8 cellular contexts compared by ENCODE assay signal in the genomic region with DNA sequence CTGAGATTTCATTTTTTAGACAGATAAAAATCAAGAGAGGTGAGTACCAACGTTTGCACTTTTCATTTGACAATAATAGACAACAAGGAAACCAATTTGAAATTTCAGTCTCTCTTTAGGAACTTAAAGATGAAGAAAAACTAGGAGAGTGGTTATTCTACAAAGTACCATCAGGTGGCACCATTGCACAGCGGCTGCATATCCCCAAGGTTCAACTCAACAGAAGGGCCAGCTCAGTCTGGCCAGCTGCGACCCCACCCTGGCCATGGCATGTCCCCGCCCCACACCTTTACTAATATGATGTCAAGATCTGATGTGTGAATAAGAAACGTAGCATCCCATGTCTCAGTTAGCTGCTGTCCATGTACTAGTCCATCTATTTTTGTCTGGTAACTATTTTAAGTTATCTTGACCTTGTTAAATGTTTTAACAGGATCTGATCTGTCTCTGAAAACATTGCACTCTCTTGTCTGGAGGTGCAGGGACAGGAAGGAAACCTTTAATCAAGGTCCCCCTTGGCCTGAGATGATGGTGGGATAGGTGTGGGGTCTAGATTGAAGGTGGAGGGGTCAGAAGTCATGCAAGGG. TPM values are rescaled to one million over a fixed set of nuclear protein-coding genes. Genes with fewer than 3 reads are reported as not detected.
DNase-seq lines count a peak whose midpoint lies in the region; ATAC-seq, FAIRE-seq and TF ChIP-seq lines count a peak whose summit lies in the region.

No MANE protein-coding gene starts in this region.

- DNase-seq in A549 (ENCODE audit: low read depth in 1 of 2, low spot score in 1 of 2) (peak; percentile 50 to 76), NCI-H1105 (lab: John Stamatoyannopoulos, UW) (peak; percentile 61), UCSD-AML1 (lab: John Stamatoyannopoulos, UW; ENCODE audit: unreplicated experiment) (peak; percentile 30), epithelial cell of prostate (ENCODE audit: low read depth, low spot score) (peak; percentile 18), midbrain (lab: John Stamatoyannopoulos, UW) (peak; percentile 70), urothelium cell line (ENCODE audit: low spot score) (peak; percentile 73)

- no peak for TF ChIP-seq POLR2A in A549 (IDR thresholded peaks at IDR 0.05; ENCODE audit: low read length)

- H3K4me2 ChIP-seq in A549, result no peak overlapping the region

- POLR2A ChIA-PET in A549 (lab: Yijun Ruan, JAX), result interaction anchor here (2.5 kb wide), 1 partner anchor 187 kb away, joined by 11 read pairs; no protein-coding TSS in a partner anchor

- WGBS in A549 (ENCODE audit: missing lambda C conversion rate), result 2% methylated on average over 5 of the region's 5 CpGs

- no peak overlapping the region for H3K4me3 ChIP-seq in A549

- no peaks in the 10 kb centered on the region for H3K9me3 ChIP-seq in A549

- peak; percentile 100 for TF ChIP-seq RAD21 in A549 (conservative IDR thresholded peaks at IDR 0.05 in 1 of 2, IDR thresholded peaks at IDR 0.05 in 1 of 2)

- TF ChIP-seq CTCF in A549 (IDR thresholded peaks at IDR 0.05) (peak; percentile 99), GM12801 (IDR thresholded peaks at IDR 0.05; ENCODE audit: extremely low read depth, insufficient read length) (peak; percentile 70)

- CTCF ChIA-PET in A549 (lab: Yijun Ruan, JAX), result interaction anchor here (0.6 to 17.5 kb wide), 75 partner anchors 11 to 850 kb away, joined by 3 to 512 read pairs (median 5); a partner anchor contains a TSS

- H3K4me1 ChIP-seq in A549, result 0 out of 3 replicates have a peak, but pooled peaks cover 4% of the 10 kb centered on the region

- peak; percentile 76 to 88; a peak in 5 of 6 replicates for ATAC-seq in A549
- no peak for ATAC-seq in GM21515 (IDR thresholded peaks at IDR 0.05; ENCODE audit: unreplicated experiment)

- no peak for TF ChIP-seq EP300 in A549 (IDR thresholded peaks at IDR 0.05)

- FAIRE-seq in A549 (lab: Jason Lieb, UNC) (peak; percentile 28), urothelium cell line (lab: Jason Lieb, UNC) (no peak)

- no peak overlapping the region for H3K27ac ChIP-seq in A549
- H3K27ac ChIP-seq in epithelial cell of prostate, result no peak overlapping the region

TF ChIP-seq in A549, 52 proteins besides CTCF, POLR2A, EP300 and RAD21:
- TF ChIP-seq CHD2 (IDR thresholded peaks at IDR 0.05; ENCODE audit: low read length, partially characterized antibody) (no peak), MAFK (IDR thresholded peaks at IDR 0.05; ENCODE audit: partially characterized antibody) (peak; percentile 36), SMC3 (IDR thresholded peaks at IDR 0.05) (peak; percentile 99)

RNA-seq across cellular contexts. Expression of a gene that starts 35.5 kb away (rescaled TPM):
- polyA plus RNA-seq in A549 (2011; rRNA removed) (1.8 and 2.3 TPM in 2 replicates), A549 (2017; fragmentation: RNase III; extraction: RNeasy Plus Mini Kit Qiagen cat#74134 plus additional on column Dnase treatment) (1.4 to 1.8 TPM (median 1.6 TPM) in 3 replicates)
- polyA plus RNA-seq in A549 (2012; cell fraction: cytosol; rRNA removed), result 0.79 and 0.83 TPM in 2 replicates
- polyA plus RNA-seq in A549 (2012; cell fraction: nucleus; rRNA removed), result 1.2 and 1.6 TPM in 2 replicates
- polyA minus RNA-seq in A549 (2011; rRNA and poly(A)+ RNA removed), result 2.6 and 3.1 TPM in 2 replicates

Comparison
In these comparisons a context has a peak if more than half of its experiments do, and no peak if none do; other contexts are left out.
1. DNase-seq: peak in every context shown above with its lines; median percentile 73 in urothelium cell line; 70 in midbrain; 63 in A549; 61 in NCI-H1105; 30 in UCSD-AML1; 18 in epithelial cell of prostate.